ENCODE assay signal across 14 cellular contexts in genomic region chr7:69728299-69728698, GRCh38.
"Had no signal": no experiment of that assay in that cellular context is flagged by ENCODE, and none has a peak within 500 bp of the region (broad histone marks: within the 10 kb centered on the region; RNA-seq: fewer than 3 reads in every experiment).

No MANE protein-coding gene starts in this region.

- H3K27me3 ChIP-seq: transverse colon had no signal

- H3K9me3 Mint-ChIP-seq: activated T-helper 1 cell treated with anti-CD3 and anti-CD28 coated beads, Interleukin-12 subunit alpha, Interleukin-12 subunit beta, Interleukin-2, Interleukin-4 antibody, amounts not matched to agents 30 ng/mL and 10 ng/mL and 1 ng/mL, durations not matched to agents 14 hours and 24 hours and 36 hours; central memory CD8-positive, alpha-beta T cell; nephron; T-helper 1 cell treated with Interleukin-12 subunit alpha and Interleukin-12 subunit beta and Interleukin-4 antibody, amounts not matched to agents 30 μg/mL and 1 μg/mL, for 36 hours had no signal

- H3K4me1 Mint-ChIP-seq: central memory CD8-positive, alpha-beta T cell had no signal

- H3K4me3 ChIP-seq: SK-N-MC, smooth muscle cell, transverse colon had no signal

- DNase-seq: activated CD4-positive, alpha-beta T cell treated with anti-CD3 and anti-CD28 coated beads for 4 hours; activated naive CD4-positive, alpha-beta T cell treated with Interleukin-2 at 50 U/mL for 16 hours; foreskin fibroblast; mammary epithelial cell; occipital lobe; retina; transverse colon had no signal

- H3K27ac Mint-ChIP-seq: activated T-helper 1 cell treated with anti-CD3 and anti-CD28 coated beads, Interleukin-12 subunit alpha, Interleukin-12 subunit beta, Interleukin-2, Interleukin-4 antibody, amounts not matched to agents 30 ng/mL and 10 ng/mL and 1 ng/mL, durations not matched to agents 14 hours and 24 hours and 36 hours; nephron; T-helper 1 cell treated with Interleukin-12 subunit alpha and Interleukin-12 subunit beta and Interleukin-4 antibody, amounts not matched to agents 30 μg/mL and 1 μg/mL, for 36 hours had no signal

- H3K36me3 ChIP-seq: transverse colon had no signal

- H3K4me3 Mint-ChIP-seq: activated T-helper 1 cell treated with anti-CD3 and anti-CD28 coated beads, Interleukin-12 subunit alpha, Interleukin-12 subunit beta, Interleukin-2, Interleukin-4 antibody, amounts not matched to agents 30 ng/mL and 10 ng/mL and 1 ng/mL, durations not matched to agents 14 hours and 24 hours and 36 hours; brain; central memory CD8-positive, alpha-beta T cell; nephron; T-helper 1 cell treated with Interleukin-12 subunit alpha and Interleukin-12 subunit beta and Interleukin-4 antibody, amounts not matched to agents 30 μg/mL and 1 μg/mL, for 36 hours had no signal

- H3K4me2 ChIP-seq: smooth muscle cell had no signal

- H3K9me3 ChIP-seq: transverse colon had no signal

- H3K27ac ChIP-seq: SK-N-MC, transverse colon had no signal
